25 cellular contexts compared by ENCODE assay signal in genomic region chr7:91731962-91732361, GRCh38.
"Had no signal": no experiment of that assay in that cellular context is flagged by ENCODE, and none has a peak within 500 bp of the region (broad histone marks: within the 10 kb centered on the region; RNA-seq: fewer than 3 reads in every experiment).

No MANE protein-coding gene starts in this region.

- H3K4me3 ChIP-seq: colonic mucosa, coronary artery, dorsolateral prefrontal cortex, esophagus muscularis mucosa, esophagus squamous epithelium, gastrocnemius medialis, gastroesophageal sphincter, heart left ventricle, heart right ventricle had no signal

- H3K4me1 ChIP-seq: colonic mucosa, esophagus muscularis mucosa, esophagus squamous epithelium, foreskin keratinocyte, gastrocnemius medialis, gastroesophageal sphincter, heart left ventricle had no signal

- H3K4me3 Mint-ChIP-seq: dendritic cell treated with granulocyte-macrophage colony-stimulating factor and Interleukin-4, amounts not matched to agents 40 ng/mL and 50 ng/mL, for 4 days; effector memory CD8-positive, alpha-beta T cell; endodermal cell had no signal

- H3K9me3 ChIP-seq: colonic mucosa had no signal

- H3K36me3 ChIP-seq: colonic mucosa, esophagus muscularis mucosa, esophagus squamous epithelium, gastrocnemius medialis, gastroesophageal sphincter, heart left ventricle, heart right ventricle had no signal

- ATAC-seq: effector memory CD8-positive, alpha-beta T cell; esophagus mucosa; foreskin keratinocyte; gastrocnemius medialis; gastroesophageal sphincter had no signal

- H3K27me3 Mint-ChIP-seq: dendritic cell treated with granulocyte-macrophage colony-stimulating factor and Interleukin-4, amounts not matched to agents 40 ng/mL and 50 ng/mL, for 4 days; effector memory CD8-positive, alpha-beta T cell had no signal

- H3K27me3 ChIP-seq: colonic mucosa, dorsolateral prefrontal cortex, esophagus muscularis mucosa, esophagus squamous epithelium, foreskin keratinocyte, gastrocnemius medialis, gastroesophageal sphincter, heart left ventricle, heart right ventricle had no signal

- DNase-seq: colonic mucosa; cortex of kidney; dermis blood vessel endothelial cell; dorsolateral prefrontal cortex; effector CD4-positive, alpha-beta T cell; effector CD8-positive, alpha-beta T cell; effector memory CD4-positive, alpha-beta T cell; effector memory CD8-positive, alpha-beta T cell; endodermal cell; erythroblast; esophagus squamous epithelium; foreskin fibroblast; foreskin keratinocyte; foreskin melanocyte; gastrocnemius medialis; glutamatergic neuron; head of caudate nucleus; heart left ventricle; heart right ventricle had no signal

- H3K27ac Mint-ChIP-seq: dendritic cell treated with granulocyte-macrophage colony-stimulating factor and Interleukin-4, amounts not matched to agents 40 ng/mL and 50 ng/mL, for 4 days; effector memory CD8-positive, alpha-beta T cell; endodermal cell had no signal

- H3K27ac ChIP-seq: colonic mucosa, coronary artery, epithelial cell of prostate, esophagus muscularis mucosa, esophagus squamous epithelium, foreskin keratinocyte, gastrocnemius medialis, gastroesophageal sphincter, heart left ventricle, heart right ventricle had no signal
